In genomic region chr7:726084-726853, GRCh38 we compare ENCODE assay signal across 1 cellular context.
TF ChIP-seq lines count a peak whose summit lies in the region.

Gene DNAAF5, plus strand, starts transcription at chr7:726699. Its CDS starts 22 bp downstream, at chr7:726721.

TF ChIP-seq in WTC11, 78 proteins besides CTCF, POLR2A, EP300 and RAD21 (continued from another document):
- TF ChIP-seq HMGXB4 (CRISPR knock-in tag; IDR thresholded peaks at IDR 0.05) (no peak), TP53 (CRISPR knock-in tag; IDR thresholded peaks at IDR 0.05) (no peak), FOXP1 (CRISPR knock-in tag; IDR thresholded peaks at IDR 0.05; ENCODE audit: borderline replicate concordance) (peak; percentile 79; the same call in 1 of the 2 replicates), ZNF512 (CRISPR knock-in tag; IDR thresholded peaks at IDR 0.05; ENCODE audit: borderline replicate concordance) (no peak)
TF ChIP-seq in WTC11: peak in this region for 31.
